In the genomic region with DNA sequence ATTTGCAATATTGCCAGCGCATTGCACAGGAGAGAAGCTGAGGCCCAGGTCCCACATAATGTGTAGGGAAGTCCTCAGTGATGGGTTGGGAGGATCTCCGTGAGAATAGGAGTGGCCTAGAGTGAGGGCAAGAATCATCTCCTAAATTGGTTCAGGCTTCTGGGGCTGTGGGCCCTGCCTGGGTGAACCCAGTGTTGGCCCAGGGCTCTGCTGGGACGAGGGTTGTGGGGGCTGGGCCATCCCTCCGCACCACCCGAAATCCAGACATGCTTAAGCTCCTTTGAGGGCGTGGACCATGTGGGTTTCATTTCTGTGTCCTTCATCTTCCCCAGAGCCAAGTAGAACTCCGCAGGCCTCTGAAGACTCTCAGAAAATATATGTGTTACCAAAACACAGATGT, we compare ENCODE assay signal across 1 cellular context.
TF ChIP-seq lines count a peak whose summit lies in the region.

No MANE protein-coding gene starts in this region.

TF ChIP-seq in WTC11, 78 proteins besides CTCF, POLR2A, EP300 and RAD21:
- TF ChIP-seq, protein P1, sequence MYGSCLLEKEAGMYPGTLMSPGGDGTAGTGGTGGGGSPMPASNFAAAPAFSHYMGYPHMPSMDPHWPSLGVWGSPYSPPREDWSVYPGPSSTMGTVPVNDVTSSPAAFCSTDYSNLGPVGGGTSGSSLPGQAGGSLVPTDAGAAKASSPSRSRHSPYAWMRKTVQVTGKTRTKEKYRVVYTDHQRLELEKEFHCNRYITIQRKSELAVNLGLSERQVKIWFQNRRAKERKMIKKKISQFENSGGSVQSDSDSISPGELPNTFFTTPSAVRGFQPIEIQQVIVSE (CRISPR knock-in tag; IDR thresholded peaks at IDR 0.05; ENCODE audit: borderline replicate concordance) = no peak
- TF ChIP-seq NFYB (CRISPR knock-in tag; conservative IDR thresholded peaks at IDR 0.05; ENCODE audit: low read depth) = no peak
- TF ChIP-seq NFE2L1 (CRISPR knock-in tag; IDR thresholded peaks at IDR 0.05) = no peak
- TF ChIP-seq, protein P2, sequence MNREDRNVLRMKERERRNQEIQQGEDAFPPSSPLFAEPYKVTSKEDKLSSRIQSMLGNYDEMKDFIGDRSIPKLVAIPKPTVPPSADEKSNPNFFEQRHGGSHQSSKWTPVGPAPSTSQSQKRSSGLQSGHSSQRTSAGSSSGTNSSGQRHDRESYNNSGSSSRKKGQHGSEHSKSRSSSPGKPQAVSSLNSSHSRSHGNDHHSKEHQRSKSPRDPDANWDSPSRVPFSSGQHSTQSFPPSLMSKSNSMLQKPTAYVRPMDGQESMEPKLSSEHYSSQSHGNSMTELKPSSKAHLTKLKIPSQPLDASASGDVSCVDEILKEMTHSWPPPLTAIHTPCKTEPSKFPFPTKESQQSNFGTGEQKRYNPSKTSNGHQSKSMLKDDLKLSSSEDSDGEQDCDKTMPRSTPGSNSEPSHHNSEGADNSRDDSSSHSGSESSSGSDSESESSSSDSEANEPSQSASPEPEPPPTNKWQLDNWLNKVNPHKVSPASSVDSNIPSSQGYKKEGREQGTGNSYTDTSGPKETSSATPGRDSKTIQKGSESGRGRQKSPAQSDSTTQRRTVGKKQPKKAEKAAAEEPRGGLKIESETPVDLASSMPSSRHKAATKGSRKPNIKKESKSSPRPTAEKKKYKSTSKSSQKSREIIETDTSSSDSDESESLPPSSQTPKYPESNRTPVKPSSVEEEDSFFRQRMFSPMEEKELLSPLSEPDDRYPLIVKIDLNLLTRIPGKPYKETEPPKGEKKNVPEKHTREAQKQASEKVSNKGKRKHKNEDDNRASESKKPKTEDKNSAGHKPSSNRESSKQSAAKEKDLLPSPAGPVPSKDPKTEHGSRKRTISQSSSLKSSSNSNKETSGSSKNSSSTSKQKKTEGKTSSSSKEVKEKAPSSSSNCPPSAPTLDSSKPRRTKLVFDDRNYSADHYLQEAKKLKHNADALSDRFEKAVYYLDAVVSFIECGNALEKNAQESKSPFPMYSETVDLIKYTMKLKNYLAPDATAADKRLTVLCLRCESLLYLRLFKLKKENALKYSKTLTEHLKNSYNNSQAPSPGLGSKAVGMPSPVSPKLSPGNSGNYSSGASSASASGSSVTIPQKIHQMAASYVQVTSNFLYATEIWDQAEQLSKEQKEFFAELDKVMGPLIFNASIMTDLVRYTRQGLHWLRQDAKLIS (CRISPR knock-in tag; IDR thresholded peaks at IDR 0.05; ENCODE audit: borderline replicate concordance) = no peak
- TF ChIP-seq, protein P3, sequence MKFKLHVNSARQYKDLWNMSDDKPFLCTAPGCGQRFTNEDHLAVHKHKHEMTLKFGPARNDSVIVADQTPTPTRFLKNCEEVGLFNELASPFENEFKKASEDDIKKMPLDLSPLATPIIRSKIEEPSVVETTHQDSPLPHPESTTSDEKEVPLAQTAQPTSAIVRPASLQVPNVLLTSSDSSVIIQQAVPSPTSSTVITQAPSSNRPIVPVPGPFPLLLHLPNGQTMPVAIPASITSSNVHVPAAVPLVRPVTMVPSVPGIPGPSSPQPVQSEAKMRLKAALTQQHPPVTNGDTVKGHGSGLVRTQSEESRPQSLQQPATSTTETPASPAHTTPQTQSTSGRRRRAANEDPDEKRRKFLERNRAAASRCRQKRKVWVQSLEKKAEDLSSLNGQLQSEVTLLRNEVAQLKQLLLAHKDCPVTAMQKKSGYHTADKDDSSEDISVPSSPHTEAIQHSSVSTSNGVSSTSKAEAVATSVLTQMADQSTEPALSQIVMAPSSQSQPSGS (CRISPR knock-in tag; IDR thresholded peaks at IDR 0.05; ENCODE audit: borderline replicate concordance, low read depth) = no peak
- TF ChIP-seq, protein P4, sequence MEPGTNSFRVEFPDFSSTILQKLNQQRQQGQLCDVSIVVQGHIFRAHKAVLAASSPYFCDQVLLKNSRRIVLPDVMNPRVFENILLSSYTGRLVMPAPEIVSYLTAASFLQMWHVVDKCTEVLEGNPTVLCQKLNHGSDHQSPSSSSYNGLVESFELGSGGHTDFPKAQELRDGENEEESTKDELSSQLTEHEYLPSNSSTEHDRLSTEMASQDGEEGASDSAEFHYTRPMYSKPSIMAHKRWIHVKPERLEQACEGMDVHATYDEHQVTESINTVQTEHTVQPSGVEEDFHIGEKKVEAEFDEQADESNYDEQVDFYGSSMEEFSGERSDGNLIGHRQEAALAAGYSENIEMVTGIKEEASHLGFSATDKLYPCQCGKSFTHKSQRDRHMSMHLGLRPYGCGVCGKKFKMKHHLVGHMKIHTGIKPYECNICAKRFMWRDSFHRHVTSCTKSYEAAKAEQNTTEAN (CRISPR knock-in tag; IDR thresholded peaks at IDR 0.05) = no peak
- TF ChIP-seq, protein P5, sequence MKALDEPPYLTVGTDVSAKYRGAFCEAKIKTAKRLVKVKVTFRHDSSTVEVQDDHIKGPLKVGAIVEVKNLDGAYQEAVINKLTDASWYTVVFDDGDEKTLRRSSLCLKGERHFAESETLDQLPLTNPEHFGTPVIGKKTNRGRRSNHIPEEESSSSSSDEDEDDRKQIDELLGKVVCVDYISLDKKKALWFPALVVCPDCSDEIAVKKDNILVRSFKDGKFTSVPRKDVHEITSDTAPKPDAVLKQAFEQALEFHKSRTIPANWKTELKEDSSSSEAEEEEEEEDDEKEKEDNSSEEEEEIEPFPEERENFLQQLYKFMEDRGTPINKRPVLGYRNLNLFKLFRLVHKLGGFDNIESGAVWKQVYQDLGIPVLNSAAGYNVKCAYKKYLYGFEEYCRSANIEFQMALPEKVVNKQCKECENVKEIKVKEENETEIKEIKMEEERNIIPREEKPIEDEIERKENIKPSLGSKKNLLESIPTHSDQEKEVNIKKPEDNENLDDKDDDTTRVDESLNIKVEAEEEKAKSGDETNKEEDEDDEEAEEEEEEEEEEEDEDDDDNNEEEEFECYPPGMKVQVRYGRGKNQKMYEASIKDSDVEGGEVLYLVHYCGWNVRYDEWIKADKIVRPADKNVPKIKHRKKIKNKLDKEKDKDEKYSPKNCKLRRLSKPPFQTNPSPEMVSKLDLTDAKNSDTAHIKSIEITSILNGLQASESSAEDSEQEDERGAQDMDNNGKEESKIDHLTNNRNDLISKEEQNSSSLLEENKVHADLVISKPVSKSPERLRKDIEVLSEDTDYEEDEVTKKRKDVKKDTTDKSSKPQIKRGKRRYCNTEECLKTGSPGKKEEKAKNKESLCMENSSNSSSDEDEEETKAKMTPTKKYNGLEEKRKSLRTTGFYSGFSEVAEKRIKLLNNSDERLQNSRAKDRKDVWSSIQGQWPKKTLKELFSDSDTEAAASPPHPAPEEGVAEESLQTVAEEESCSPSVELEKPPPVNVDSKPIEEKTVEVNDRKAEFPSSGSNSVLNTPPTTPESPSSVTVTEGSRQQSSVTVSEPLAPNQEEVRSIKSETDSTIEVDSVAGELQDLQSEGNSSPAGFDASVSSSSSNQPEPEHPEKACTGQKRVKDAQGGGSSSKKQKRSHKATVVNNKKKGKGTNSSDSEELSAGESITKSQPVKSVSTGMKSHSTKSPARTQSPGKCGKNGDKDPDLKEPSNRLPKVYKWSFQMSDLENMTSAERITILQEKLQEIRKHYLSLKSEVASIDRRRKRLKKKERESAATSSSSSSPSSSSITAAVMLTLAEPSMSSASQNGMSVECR (CRISPR knock-in tag; IDR thresholded peaks at IDR 0.05; ENCODE audit: borderline replicate concordance) = no peak
- no peak for TF ChIP-seq TCF7 (CRISPR knock-in tag; IDR thresholded peaks at IDR 0.05; ENCODE audit: low read depth)
- TF ChIP-seq ZNF121 (CRISPR knock-in tag; IDR thresholded peaks at IDR 0.05) = no peak
- TF ChIP-seq SP1 (CRISPR knock-in tag; conservative IDR thresholded peaks at IDR 0.05) = no peak
- no peak for TF ChIP-seq NR2C2 (CRISPR knock-in tag; IDR thresholded peaks at IDR 0.05)
- TF ChIP-seq, protein P6, sequence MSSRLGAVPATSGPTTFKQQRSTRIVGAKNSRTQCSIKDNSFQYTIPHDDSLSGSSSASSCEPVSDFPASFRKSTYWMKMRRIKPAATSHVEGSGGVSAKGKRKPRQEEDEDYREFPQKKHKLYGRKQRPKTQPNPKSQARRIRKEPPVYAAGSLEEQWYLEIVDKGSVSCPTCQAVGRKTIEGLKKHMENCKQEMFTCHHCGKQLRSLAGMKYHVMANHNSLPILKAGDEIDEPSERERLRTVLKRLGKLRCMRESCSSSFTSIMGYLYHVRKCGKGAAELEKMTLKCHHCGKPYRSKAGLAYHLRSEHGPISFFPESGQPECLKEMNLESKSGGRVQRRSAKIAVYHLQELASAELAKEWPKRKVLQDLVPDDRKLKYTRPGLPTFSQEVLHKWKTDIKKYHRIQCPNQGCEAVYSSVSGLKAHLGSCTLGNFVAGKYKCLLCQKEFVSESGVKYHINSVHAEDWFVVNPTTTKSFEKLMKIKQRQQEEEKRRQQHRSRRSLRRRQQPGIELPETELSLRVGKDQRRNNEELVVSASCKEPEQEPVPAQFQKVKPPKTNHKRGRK (CRISPR knock-in tag; IDR thresholded peaks at IDR 0.05; ENCODE audit: borderline replicate concordance) = no peak
- TF ChIP-seq, protein P7, sequence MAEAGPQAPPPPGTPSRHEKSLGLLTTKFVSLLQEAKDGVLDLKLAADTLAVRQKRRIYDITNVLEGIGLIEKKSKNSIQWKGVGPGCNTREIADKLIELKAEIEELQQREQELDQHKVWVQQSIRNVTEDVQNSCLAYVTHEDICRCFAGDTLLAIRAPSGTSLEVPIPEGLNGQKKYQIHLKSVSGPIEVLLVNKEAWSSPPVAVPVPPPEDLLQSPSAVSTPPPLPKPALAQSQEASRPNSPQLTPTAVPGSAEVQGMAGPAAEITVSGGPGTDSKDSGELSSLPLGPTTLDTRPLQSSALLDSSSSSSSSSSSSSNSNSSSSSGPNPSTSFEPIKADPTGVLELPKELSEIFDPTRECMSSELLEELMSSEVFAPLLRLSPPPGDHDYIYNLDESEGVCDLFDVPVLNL (CRISPR knock-in tag; IDR thresholded peaks at IDR 0.05; ENCODE audit: borderline replicate concordance, low read depth) = no peak
- TF ChIP-seq, protein P8, sequence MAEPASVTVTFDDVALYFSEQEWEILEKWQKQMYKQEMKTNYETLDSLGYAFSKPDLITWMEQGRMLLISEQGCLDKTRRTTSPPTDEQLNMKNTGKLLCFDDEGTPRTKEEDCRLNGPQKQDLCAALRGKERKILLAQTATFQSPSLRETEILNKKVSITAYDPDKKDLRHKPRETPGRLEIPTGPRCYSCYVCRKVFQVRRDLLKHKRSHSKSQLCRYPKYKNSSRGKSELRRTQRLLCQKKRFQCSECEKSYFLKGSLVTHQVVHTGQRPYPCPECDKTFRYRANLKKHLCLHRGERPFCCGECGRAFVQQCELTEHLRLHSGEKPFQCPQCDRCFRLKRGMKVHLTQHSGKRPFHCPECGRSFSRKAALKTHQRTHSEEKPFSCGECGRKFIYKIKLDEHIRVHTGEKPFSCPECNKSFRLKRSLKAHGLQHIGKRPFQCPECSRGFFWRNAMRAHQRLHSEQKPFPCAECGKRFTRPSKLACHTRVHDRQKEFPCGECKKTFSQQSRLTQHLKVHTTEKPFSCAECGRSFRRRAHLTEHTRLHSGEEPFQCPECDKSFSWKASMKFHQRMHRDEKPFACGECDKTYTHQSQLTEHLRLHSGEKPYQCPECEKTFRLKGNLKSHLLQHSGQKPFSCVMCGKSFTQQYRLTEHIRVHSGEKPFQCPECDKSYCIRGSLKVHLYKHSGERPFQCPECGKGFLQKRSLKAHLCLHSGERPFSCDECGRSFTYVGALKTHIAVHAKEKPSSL (CRISPR knock-in tag; conservative IDR thresholded peaks at IDR 0.05) = no peak
